ENCODE assay signal across 1 cellular context in the genomic region with DNA sequence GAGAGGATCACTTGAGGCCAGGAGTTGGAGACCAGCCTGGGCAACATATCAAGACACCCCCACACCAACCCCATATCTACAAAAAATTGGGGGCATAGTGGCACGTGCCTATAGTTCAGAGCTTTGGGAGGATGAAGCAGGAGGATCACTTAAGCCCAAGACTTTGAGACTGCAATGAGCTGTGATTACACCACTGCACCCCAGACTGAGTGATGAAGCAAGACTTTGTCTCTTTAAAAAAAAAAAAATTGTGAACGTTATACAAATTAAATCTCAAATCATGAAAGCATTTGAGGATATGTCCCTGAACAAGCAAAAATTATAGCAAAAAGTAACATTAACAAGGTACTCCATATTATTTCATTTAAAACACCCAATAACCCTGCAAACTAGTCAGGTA.
TF ChIP-seq lines count a peak whose summit lies in the region.

No MANE protein-coding gene starts in this region.

TF ChIP-seq in GM12878, 131 proteins besides CTCF, POLR2A, EP300 and RAD21 (continued from another document):
- TF ChIP-seq BMI1 (IDR thresholded peaks at IDR 0.05; ENCODE audit: borderline replicate concordance) (no peak), POLR2AphosphoS2 (IDR thresholded peaks at IDR 0.05; ENCODE audit: low read depth, low read length) (no peak), SP1 (IDR thresholded peaks at IDR 0.05; ENCODE audit: low read depth, low read length) (no peak)
- TF ChIP-seq, protein P1, sequence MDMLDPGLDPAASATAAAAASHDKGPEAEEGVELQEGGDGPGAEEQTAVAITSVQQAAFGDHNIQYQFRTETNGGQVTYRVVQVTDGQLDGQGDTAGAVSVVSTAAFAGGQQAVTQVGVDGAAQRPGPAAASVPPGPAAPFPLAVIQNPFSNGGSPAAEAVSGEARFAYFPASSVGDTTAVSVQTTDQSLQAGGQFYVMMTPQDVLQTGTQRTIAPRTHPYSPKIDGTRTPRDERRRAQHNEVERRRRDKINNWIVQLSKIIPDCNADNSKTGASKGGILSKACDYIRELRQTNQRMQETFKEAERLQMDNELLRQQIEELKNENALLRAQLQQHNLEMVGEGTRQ (IDR thresholded peaks at IDR 0.05; ENCODE audit: borderline replicate concordance, low read depth, low read length) = no peak
